In the genomic region with DNA sequence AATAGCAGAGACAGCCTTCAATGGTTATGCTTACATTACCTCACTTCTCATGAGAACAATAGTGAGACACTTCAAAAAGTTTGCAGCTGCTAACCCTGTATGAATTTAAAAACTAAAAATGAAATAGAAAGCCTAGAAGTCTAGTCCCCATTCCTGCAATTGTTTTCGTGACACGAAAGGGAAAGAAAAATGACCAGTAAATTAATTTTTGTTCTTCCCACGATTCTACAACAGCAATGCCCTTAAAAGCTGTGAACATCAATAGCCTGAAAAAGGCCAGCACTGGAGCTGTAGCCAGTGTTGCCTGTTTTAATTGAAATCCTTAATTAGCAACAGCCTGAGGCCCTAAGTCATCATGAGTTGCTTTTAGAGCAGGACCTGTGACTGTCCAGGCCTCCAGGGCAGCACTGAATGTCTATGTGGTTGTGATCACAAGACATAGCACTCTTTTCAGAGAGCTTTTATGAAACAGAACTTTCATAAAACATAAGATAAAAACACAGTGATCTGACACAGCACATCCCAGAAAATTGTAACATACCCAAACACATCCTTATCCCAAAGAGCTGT, we compare ENCODE assay signal across 25 cellular contexts.
DNase-seq lines count a peak whose midpoint lies in the region; ATAC-seq, FAIRE-seq and TF ChIP-seq lines count a peak whose summit lies in the region.
"Had no signal": no experiment of that assay in that cellular context is flagged by ENCODE, and none has a peak within 500 bp of the region (broad histone marks: within the 10 kb centered on the region; RNA-seq: fewer than 3 reads in every experiment).

No MANE protein-coding gene starts in this region.

- FAIRE-seq in astrocyte (lab: Jason Lieb, UNC) = no peak
- FAIRE-seq: A204.1, H1 had no signal

- H3K27me3 Mint-ChIP-seq in astrocyte (ENCODE audit: low read depth, unreplicated experiment) = no peaks in the 10 kb centered on the region
- H3K27me3 Mint-ChIP-seq: activated T-cell treated with anti-CD3 and anti-CD28 coated beads, Interleukin-2, amount 50 U/mL, for 24 hours; progenitor cell of endocrine pancreas had no signal

- H3K9ac ChIP-seq in astrocyte (ENCODE audit: low read length) (peak overlapping the region; percentile 6), mesendoderm (ENCODE audit: low read length) (no peak overlapping the region)

- peak overlapping the region; percentile 8 for H2AFZ ChIP-seq in astrocyte (ENCODE audit: low read depth, low read length)

- no peak overlapping the region for H3K4me3 Mint-ChIP-seq in astrocyte (ENCODE audit: unreplicated experiment)
- H3K4me3 Mint-ChIP-seq: activated CD8-positive, alpha-beta T cell treated with anti-CD3 and anti-CD28 coated beads for 36 hours; activated T-cell treated with anti-CD3 and anti-CD28 coated beads, Interleukin-2, amount 50 U/mL, for 24 hours; naive thymus-derived CD4-positive, alpha-beta T cell; stimulated activated effector memory CD8-positive, alpha-beta T cell treated with anti-CD3 and anti-CD28 coated beads, Interleukin-12 subunit alpha, Interleukin-12 subunit beta, amount 100 ng/mL, for 72 hours had no signal

- ATAC-seq in HG03460 (IDR thresholded peaks at IDR 0.05; ENCODE audit: unreplicated experiment) = no peak
- ATAC-seq in left colon = no peak
- ATAC-seq: activated CD8-positive, alpha-beta T cell treated with anti-CD3 and anti-CD28 coated beads for 36 hours; lower lobe of right lung; naive thymus-derived CD4-positive, alpha-beta T cell; stimulated activated effector memory CD8-positive, alpha-beta T cell treated with anti-CD3 and anti-CD28 coated beads, Interleukin-12 subunit alpha, Interleukin-12 subunit beta, amount 100 ng/mL, for 72 hours had no signal

- peak overlapping the region; percentile 29 for H2AK5ac ChIP-seq in mesendoderm (ENCODE audit: low read length)

- WGBS in mesendoderm (ENCODE audit: extremely low coverage, insufficient coverage, low lambda C conversion rate) = no CpG with 5 or more reads among the region's 3 CpGs

- H3K27ac ChIP-seq in left ventricle myocardium inferior (replicated peaks) = peak overlapping the region; percentile 59
- no peak overlapping the region for H3K27ac ChIP-seq in astrocyte (ENCODE audit: low read depth, low read length)
- H3K27ac ChIP-seq in mesendoderm (ENCODE audit: low read depth, low read length) = no peak overlapping the region
- H3K27ac ChIP-seq: colonic mucosa, epithelial cell of prostate, tibial artery had no signal

- peaks cover 10% of the 10 kb centered on the region for H3K4me1 Mint-ChIP-seq in astrocyte (ENCODE audit: low read depth, unreplicated experiment)
- H3K4me1 Mint-ChIP-seq: stimulated activated effector memory CD8-positive, alpha-beta T cell treated with anti-CD3 and anti-CD28 coated beads, Interleukin-12 subunit alpha, Interleukin-12 subunit beta, amount 100 ng/mL, for 72 hours had no signal

- TF ChIP-seq CTCF in left ventricle myocardium inferior (IDR thresholded peaks at IDR 0.05; ENCODE audit: borderline replicate concordance) (no peak), astrocyte (IDR thresholded peaks at IDR 0.05; ENCODE audit: insufficient read depth, low read depth, low read length) (no peak)

- no peak overlapping the region for H2BK5ac ChIP-seq in mesendoderm (ENCODE audit: low read length)

- no peak overlapping the region for H3K18ac ChIP-seq in mesendoderm (ENCODE audit: low read length)

- H3K79me1 ChIP-seq in mesendoderm (ENCODE audit: low read length) = no peaks in the 10 kb centered on the region

- H3K23ac ChIP-seq in mesendoderm (ENCODE audit: low read length) = no peak overlapping the region

- DNase-seq in left ventricle myocardium inferior (no peak), cardiac septum (ENCODE audit: low spot score) (no peak), astrocyte (ENCODE audit: low read depth) (no peak), mesendoderm (peak; percentile 25), activated gamma-delta T cell treated with Interleukin-2 at 50 U/mL for 16 hours (no peak), NCI-H69 (lab: John Stamatoyannopoulos, UW) (no peak), left colon (no peak)
- DNase-seq: activated CD4-positive, CD25-positive, alpha-beta regulatory T cell; activated CD8-positive, alpha-beta T cell treated with anti-CD3 and anti-CD28 coated beads for 36 hours; activated naive CD4-positive, alpha-beta T cell treated with anti-CD3 and anti-CD28 coated beads, Interleukin-2, amount 50 U/mL, for 16 hours; activated T-cell treated with anti-CD3 and anti-CD28 coated beads, Interleukin-2, amount 50 U/mL, for 24 hours; colonic mucosa; KBM-7; lower lobe of right lung; naive thymus-derived CD4-positive, alpha-beta T cell; NCI-H1048; NCI-H2081 treated with DMSO at 0.1 percent for 48 hours; NCI-H510A treated with DMSO at 0.1 percent for 48 hours; tibial artery had no signal

- no peak overlapping the region for H3K4me2 ChIP-seq in astrocyte (ENCODE audit: low read length)
- no peak overlapping the region for H3K4me2 ChIP-seq in mesendoderm (ENCODE audit: low read length)

- H3K56ac ChIP-seq in mesendoderm (ENCODE audit: low read length) = no peak overlapping the region

- no peak overlapping the region for H3K27ac Mint-ChIP-seq in astrocyte (ENCODE audit: unreplicated experiment)
- H3K27ac Mint-ChIP-seq: activated CD8-positive, alpha-beta T cell treated with anti-CD3 and anti-CD28 coated beads for 36 hours; activated T-cell treated with anti-CD3 and anti-CD28 coated beads, Interleukin-2, amount 50 U/mL, for 24 hours; naive thymus-derived CD4-positive, alpha-beta T cell; progenitor cell of endocrine pancreas; stimulated activated effector memory CD8-positive, alpha-beta T cell treated with anti-CD3 and anti-CD28 coated beads, Interleukin-12 subunit alpha, Interleukin-12 subunit beta, amount 100 ng/mL, for 72 hours had no signal

- no peak overlapping the region for H4K5ac ChIP-seq in mesendoderm (ENCODE audit: low read length)

- no peaks in the 10 kb centered on the region for H3K9me3 ChIP-seq in left ventricle myocardium inferior (replicated peaks)
- no peaks in the 10 kb centered on the region for H3K9me3 ChIP-seq in astrocyte (ENCODE audit: insufficient read depth, low read depth, low read length)
- H3K9me3 ChIP-seq: colonic mucosa, lower lobe of right lung, tibial artery had no signal

- no peaks in the 10 kb centered on the region for H4K20me1 ChIP-seq in astrocyte (ENCODE audit: insufficient read depth, low read length)

- no peak overlapping the region for H3K4ac ChIP-seq in mesendoderm (ENCODE audit: low read depth, low read length)

- no peaks in the 10 kb centered on the region for H3K79me2 ChIP-seq in astrocyte (ENCODE audit: insufficient read depth, low read length)
- no peaks in the 10 kb centered on the region for H3K79me2 ChIP-seq in mesendoderm (ENCODE audit: control insufficient read depth, insufficient read depth, low read length)

- no peak overlapping the region for H4K8ac ChIP-seq in mesendoderm (ENCODE audit: low read depth, low read length)

- H3K4me1 ChIP-seq in left ventricle myocardium inferior (peaks cover 17% of the 10 kb centered on the region), astrocyte (ENCODE audit: insufficient read depth, low read length) (peaks cover 16% of the 10 kb centered on the region), mesendoderm (ENCODE audit: control insufficient read depth, low read depth, low read length) (peaks cover 4% of the 10 kb centered on the region)
- H3K4me1 ChIP-seq: colonic mucosa, tibial artery had no signal

- H3K36me3 ChIP-seq in left ventricle myocardium inferior (no peaks in the 10 kb centered on the region), astrocyte (ENCODE audit: insufficient read depth, low read length) (no peaks in the 10 kb centered on the region), mesendoderm (ENCODE audit: control insufficient read depth, insufficient read depth, low read length) (no peaks in the 10 kb centered on the region)
- H3K36me3 ChIP-seq: colonic mucosa, lower lobe of right lung, tibial artery had no signal

- no peaks in the 10 kb centered on the region for H3K36me3 Mint-ChIP-seq in astrocyte (ENCODE audit: low read depth, unreplicated experiment)
- H3K36me3 Mint-ChIP-seq: naive thymus-derived CD4-positive, alpha-beta T cell; stimulated activated effector memory CD8-positive, alpha-beta T cell treated with anti-CD3 and anti-CD28 coated beads, Interleukin-12 subunit alpha, Interleukin-12 subunit beta, amount 100 ng/mL, for 72 hours had no signal

- no peak overlapping the region for H3K4me3 ChIP-seq in left ventricle myocardium inferior
- H3K4me3 ChIP-seq in astrocyte (ENCODE audit: insufficient read depth, low read depth, low read length) = no peak overlapping the region
- H3K4me3 ChIP-seq in mesendoderm (ENCODE audit: low read length) = no peak overlapping the region
- H3K4me3 ChIP-seq: colonic mucosa, lower lobe of right lung, tibial artery had no signal

- H3K27me3 ChIP-seq in left ventricle myocardium inferior (ENCODE audit: low read depth) (no peaks in the 10 kb centered on the region), astrocyte (ENCODE audit: insufficient read depth, low read length) (no peaks in the 10 kb centered on the region), mesendoderm (ENCODE audit: insufficient read depth, low read length, poor library complexity) (no peaks in the 10 kb centered on the region)
- H3K27me3 ChIP-seq: colonic mucosa, tibial artery had no signal

- no peak overlapping the region for H2BK15ac ChIP-seq in mesendoderm (replicated peaks; ENCODE audit: low read depth)

- no peaks in the 10 kb centered on the region for H3K9me3 Mint-ChIP-seq in astrocyte (ENCODE audit: unreplicated experiment)
- H3K9me3 Mint-ChIP-seq: activated CD8-positive, alpha-beta T cell treated with anti-CD3 and anti-CD28 coated beads for 36 hours; activated T-cell treated with anti-CD3 and anti-CD28 coated beads, Interleukin-2, amount 50 U/mL, for 24 hours; stimulated activated effector memory CD8-positive, alpha-beta T cell treated with anti-CD3 and anti-CD28 coated beads, Interleukin-12 subunit alpha, Interleukin-12 subunit beta, amount 100 ng/mL, for 72 hours had no signal

- intact Hi-C loops in left ventricle myocardium inferior (cut with micrococcal nuclease) (no loop called here), cardiac septum (cut with DNase I) (no loop called here), left colon (cut with DNase I, micrococcal nuclease) (no loop called here)

- no peak overlapping the region for H2BK120ac ChIP-seq in mesendoderm (ENCODE audit: low read depth, low read length)
